In genomic region chrX:47208108-47208507, GRCh38 we compare ENCODE assay signal across 22 cellular contexts. TPM values are rescaled to one million over a fixed set of nuclear protein-coding genes. Genes with fewer than 3 reads are reported as not detected.
A peak's percentile ranks its signal among the peaks of the same experiment; 100 is the strongest.
DNase-seq lines count a peak whose midpoint lies in the region; ATAC-seq, FAIRE-seq and TF ChIP-seq lines count a peak whose summit lies in the region.
"Had no signal": no experiment of that assay in that cellular context is flagged by ENCODE, and none has a peak within 500 bp of the region (broad histone marks: within the 10 kb centered on the region; RNA-seq: fewer than 3 reads in every experiment).

No MANE protein-coding gene starts in this region.

- FAIRE-seq in GM18507 (lab: Jason Lieb, UNC) (peak; percentile 56), astrocyte (lab: Jason Lieb, UNC) (peak; percentile 9), kidney (lab: Jason Lieb, UNC) (no peak)
- FAIRE-seq: G401.6, GM12892 had no signal

- H3K4me2 ChIP-seq in astrocyte (ENCODE audit: low read length) = no peak overlapping the region
- H3K4me2 ChIP-seq: BLaER1, GM23338 had no signal

- peaks cover 17% of the 10 kb centered on the region for H3K79me2 ChIP-seq in astrocyte (ENCODE audit: insufficient read depth, low read length)

- H3K9me3 ChIP-seq in astrocyte (ENCODE audit: insufficient read depth, low read depth, low read length) (no peaks in the 10 kb centered on the region), kidney (ENCODE audit: control insufficient read depth in 1 of 2, low read length in 2 of 2) (no peaks in the 10 kb centered on the region), gastrocnemius medialis (no peaks in the 10 kb centered on the region)
- H3K9me3 ChIP-seq: BLaER1, Caco-2 had no signal

- intact Hi-C loops in kidney (cut with DNase I) = no loop called here
- intact Hi-C loops in gastrocnemius medialis (cut with DNase I; ENCODE audit: low total_unique reads) = no loop called here
- intact Hi-C loops in dorsolateral prefrontal cortex (cut with DNase I) = no loop called here

- in situ Hi-C loops in gastrocnemius medialis (cut with MboI; ENCODE audit: low sequenced_read_pairs in 4 of 4) = loop anchor here in 2 of 4 donors (25.0 kb wide), 2 partner anchors 304 to 329 kb away; no protein-coding TSS in a partner anchor

- TF ChIP-seq CTCF in astrocyte (IDR thresholded peaks at IDR 0.05; ENCODE audit: insufficient read depth, low read depth, low read length) (no peak), kidney (IDR thresholded peaks at IDR 0.05; ENCODE audit: borderline replicate concordance, extremely low read depth, insufficient read depth) (no peak), gastrocnemius medialis (IDR thresholded peaks at IDR 0.05 in 4 of 5, conservative IDR thresholded peaks at IDR 0.05 in 1 of 5) (no peak), dorsolateral prefrontal cortex (IDR thresholded peaks at IDR 0.05 in 54 of 56, conservative IDR thresholded peaks at IDR 0.05 in 2 of 56; ENCODE audit: low read depth in 1 of 56, partially characterized antibody in 56 of 56) (no peak)

- no peak overlapping the region for H3K4me3 ChIP-seq in astrocyte (ENCODE audit: insufficient read depth, low read depth, low read length)
- no peak overlapping the region for H3K4me3 ChIP-seq in kidney (ENCODE audit: low read length in 2 of 2)
- H3K4me3 ChIP-seq in gastrocnemius medialis = no peak overlapping the region
- no peak overlapping the region for H3K4me3 ChIP-seq in dorsolateral prefrontal cortex
- H3K4me3 ChIP-seq: BLaER1, GM23338 had no signal

- no peak overlapping the region for H3K4me3 Mint-ChIP-seq in astrocyte (ENCODE audit: unreplicated experiment)
- H3K4me3 Mint-ChIP-seq: B cell; CD4-positive, CD25-positive, alpha-beta regulatory T cell; CD8-positive, alpha-beta T cell; GM23338; H9; HFFc6 had no signal

- H3K4me1 ChIP-seq in astrocyte (ENCODE audit: insufficient read depth, low read length) (no peaks in the 10 kb centered on the region), kidney (ENCODE audit: control insufficient read depth in 1 of 2, insufficient read depth in 1 of 2, low read depth in 1 of 2, low read length in 2 of 2) (no peaks in the 10 kb centered on the region), gastrocnemius medialis (peaks cover 0 to 5% of the 10 kb centered on the region in 2 donors)
- H3K4me1 ChIP-seq: BLaER1, Caco-2 had no signal

- TF ChIP-seq POLR2A in gastrocnemius medialis (IDR thresholded peaks at IDR 0.05) = no peak

- peaks cover 9% of the 10 kb centered on the region for H3K36me3 Mint-ChIP-seq in astrocyte (ENCODE audit: low read depth, unreplicated experiment)

- no peak overlapping the region for H3K27ac Mint-ChIP-seq in astrocyte (ENCODE audit: unreplicated experiment)
- H3K27ac Mint-ChIP-seq: B cell; CD4-positive, CD25-positive, alpha-beta regulatory T cell; CD8-positive, alpha-beta T cell; GM23338; H9; HFFc6 had no signal

- peaks cover 49% of the 10 kb centered on the region for H4K20me1 ChIP-seq in astrocyte (ENCODE audit: insufficient read depth, low read length)

- H3K27me3 Mint-ChIP-seq in astrocyte (ENCODE audit: low read depth, unreplicated experiment) = no peaks in the 10 kb centered on the region
- H3K27me3 Mint-ChIP-seq: B cell; CD4-positive, CD25-positive, alpha-beta regulatory T cell had no signal

- H3K27ac ChIP-seq in astrocyte (ENCODE audit: low read depth, low read length) (no peak overlapping the region), kidney (ENCODE audit: low read depth in 2 of 2, low read length in 2 of 2) (no peak overlapping the region), gastrocnemius medialis (peak overlapping the region; percentile 74 to 84 (median 80)), dorsolateral prefrontal cortex (no peak overlapping the region)
- H3K27ac ChIP-seq: BLaER1, C4-2B had no signal

- H3K27me3 ChIP-seq in astrocyte (ENCODE audit: insufficient read depth, low read length) (no peaks in the 10 kb centered on the region), gastrocnemius medialis (no peaks in the 10 kb centered on the region), dorsolateral prefrontal cortex (no peaks in the 10 kb centered on the region)

- DNase-seq in GM18507 (ENCODE audit: extremely low spot score, insufficient read length, low read depth) = no peak
- no peak for DNase-seq in astrocyte (ENCODE audit: low read depth)
- DNase-seq in kidney = peak; percentile 28
- DNase-seq in gastrocnemius medialis = no peak
- no peak for DNase-seq in NCI-H524 (lab: John Stamatoyannopoulos, UW)
- DNase-seq in dorsolateral prefrontal cortex = no peak
- DNase-seq: Caco-2; CD4-positive, CD25-positive, alpha-beta regulatory T cell; CD8-positive, alpha-beta T cell; DMS153; DND-41; H9; HFFc6 had no signal

- peaks cover 3% of the 10 kb centered on the region for H3K4me1 Mint-ChIP-seq in astrocyte (ENCODE audit: low read depth, unreplicated experiment)
- H3K4me1 Mint-ChIP-seq: B cell, GM23338, H9 had no signal

- H3K9ac ChIP-seq in astrocyte (ENCODE audit: low read length) (no peak overlapping the region), kidney (ENCODE audit: low read length in 2 of 2) (no peak overlapping the region)
- H3K9ac ChIP-seq: BLaER1 had no signal

- H3K36me3 ChIP-seq in astrocyte (ENCODE audit: insufficient read depth, low read length) (peaks cover 54% of the 10 kb centered on the region), kidney (ENCODE audit: control insufficient read depth in 1 of 2, insufficient read depth in 2 of 2, low read length in 2 of 2) (peaks cover 38 to 75% of the 10 kb centered on the region in 2 donors), gastrocnemius medialis (peaks cover 10 to 98% of the 10 kb centered on the region in 2 donors)

- no peak overlapping the region for H2AFZ ChIP-seq in astrocyte (ENCODE audit: low read depth, low read length)
- H2AFZ ChIP-seq: GM23338 had no signal

- ATAC-seq in gastrocnemius medialis = no peak
- no peak for ATAC-seq in GM21423 (IDR thresholded peaks at IDR 0.05; ENCODE audit: unreplicated experiment)
- no peak for ATAC-seq in GM19324 (IDR thresholded peaks at IDR 0.05; ENCODE audit: low FRiP score, unreplicated experiment)
- ATAC-seq: CD8-positive, alpha-beta T cell; GM23338; HCT116 had no signal

- no peaks in the 10 kb centered on the region for H3K9me3 Mint-ChIP-seq in astrocyte (ENCODE audit: unreplicated experiment)
- H3K9me3 Mint-ChIP-seq: CD4-positive, CD25-positive, alpha-beta regulatory T cell; CD8-positive, alpha-beta T cell; GM23338; H9; HFFc6 had no signal

RNA-seq across cellular contexts. Expression of gene CDK16, which starts 10.4 kb away (rescaled TPM):
- 110 and 128 TPM in 2 replicates for total RNA-seq in astrocyte
- total RNA-seq in kidney = 96.1 TPM
- 89.1 TPM for polyA plus RNA-seq in kidney (ENCODE audit: insufficient read depth, low read depth, low replicate concordance)
- total RNA-seq in gastrocnemius medialis = 100 to 1,000 TPM; 124 to 208 (median 178) TPM
- 100 to 1,000 TPM in 118 of 120 experiments, 10 to 100 TPM in 2; 81.5 to 187 (median 132) TPM for total RNA-seq in dorsolateral prefrontal cortex

RNA-seq across cellular contexts. Expression of gene UBA1, which starts 14.5 kb away (rescaled TPM):
- total RNA-seq in astrocyte (232 and 244 TPM in 2 replicates), kidney (218 TPM), gastrocnemius medialis (100 to 1,000 TPM; 113 to 181 (median 162) TPM), dorsolateral prefrontal cortex (100 to 1,000 TPM; 186 to 279 (median 239) TPM)
- polyA plus RNA-seq in kidney (ENCODE audit: insufficient read depth, low read depth, low replicate concordance) = 155 TPM

RNA-seq across cellular contexts. Expression of gene USP11, which starts 24.7 kb away (rescaled TPM):
- total RNA-seq in astrocyte (75.7 and 80.8 TPM in 2 replicates), kidney (91.6 TPM), gastrocnemius medialis (10 to 100 TPM; 17.0 to 35.3 (median 25.0) TPM), dorsolateral prefrontal cortex (100 to 1,000 TPM; 162 to 456 (median 351) TPM)
- 30.9 TPM for polyA plus RNA-seq in kidney (ENCODE audit: insufficient read depth, low read depth, low replicate concordance)

Comparison
In these comparisons a context has a peak if more than half of its experiments do, and no peak if none do; other contexts are left out.
1. H3K27ac ChIP-seq: peak in gastrocnemius medialis (4 of 4); none in astrocyte (single experiment), kidney (0 of 2) and dorsolateral prefrontal cortex (0 of 59).